In genomic region chr18:5596585-5596984, GRCh38 we compare ENCODE assay signal across 30 cellular contexts.
"Had no signal": no experiment of that assay in that cellular context is flagged by ENCODE, and none has a peak within 500 bp of the region (broad histone marks: within the 10 kb centered on the region; RNA-seq: fewer than 3 reads in every experiment).

No MANE protein-coding gene starts in this region.

- FAIRE-seq: TTC549 had no signal

- H3K9me3 ChIP-seq: ascending aorta, body of pancreas had no signal

- H3K4me3 ChIP-seq: ascending aorta, body of pancreas, breast epithelium had no signal

- H3K27ac ChIP-seq: ascending aorta, body of pancreas, brain microvascular endothelial cell, breast epithelium, VCaP had no signal

- H3K4me1 ChIP-seq: ascending aorta, body of pancreas, breast epithelium had no signal

- DNase-seq: activated B cell treated with CpG ODN at 0.5 μM for 24 hours; activated CD4-positive, alpha-beta memory T cell treated with anti-CD3 and anti-CD28 coated beads for 36 hours; activated CD4-positive, alpha-beta T cell treated with anti-CD3 and anti-CD28 coated beads for 4 hours; activated CD4-positive, alpha-beta T cell treated with anti-CD3 and anti-CD28 coated beads, Interleukin-2, amount 10 ng/mL, durations not matched to agents 24 days and 14 days; activated CD4-positive, alpha-beta T cell treated with anti-CD3 and anti-CD28 coated beads, Interleukin-2, amount 50 U/mL, for 1 hour; activated CD4-positive, alpha-beta T cell treated with anti-CD3 and anti-CD28 coated beads, Interleukin-2, amount 50 U/mL, for 4 hours; activated CD4-positive, CD25-positive, alpha-beta regulatory T cell treated with anti-CD3 and anti-CD28 coated beads, Interleukin-2, amount 50 U/mL, for 72 hours; activated CD8-positive, alpha-beta memory T cell treated with anti-CD3 and anti-CD28 coated beads, Interleukin-2, amount 10 ng/mL, durations not matched to agents 7 days and 5 days; activated CD8-positive, alpha-beta memory T cell treated with anti-CD3 and anti-CD28 coated beads, Interleukin-2, amount 50 U/mL, for 48 hours; activated CD8-positive, alpha-beta T cell treated with anti-CD3 and anti-CD28 coated beads for 36 hours; activated effector memory CD4-positive, alpha-beta T cell treated with Interleukin-2 at 50 U/mL for 16 hours; activated gamma-delta T cell; activated naive CD4-positive, alpha-beta T cell treated with anti-CD3 and anti-CD28 coated beads, Interleukin-2, amount 10 ng/mL, durations not matched to agents 7 days and 5 days; activated naive CD4-positive, alpha-beta T cell treated with Interleukin-2 at 50 U/mL for 16 hours; activated naive CD8-positive, alpha-beta T cell treated with anti-CD3 and anti-CD28 coated beads, Interleukin-2, amount 10 ng/mL, durations not matched to agents 7 days and 5 days; activated naive CD8-positive, alpha-beta T cell treated with anti-CD3 and anti-CD28 coated beads, Interleukin-2, amount 50 U/mL, for 24 hours; activated T-cell treated with anti-CD3 and anti-CD28 coated beads, Interleukin-2, amount 50 U/mL, for 24 hours; activated T-cell treated with anti-CD3 and anti-CD28 coated beads, Interleukin-2, amount 50 U/mL, for 48 hours; amygdala; anterior cingulate cortex; body of pancreas; brain microvascular endothelial cell; central memory CD4-positive, alpha-beta T cell; T-helper 1 cell; T-helper 2 cell; T-helper 9 cell had no signal

- H3K27me3 ChIP-seq: ascending aorta, body of pancreas, brain microvascular endothelial cell, breast epithelium had no signal

- H3K36me3 ChIP-seq: ascending aorta, brain microvascular endothelial cell, breast epithelium had no signal

- ATAC-seq: activated CD8-positive, alpha-beta memory T cell treated with anti-CD3 and anti-CD28 coated beads, Interleukin-2, amount 10 ng/mL, durations not matched to agents 7 days and 5 days; activated CD8-positive, alpha-beta T cell treated with anti-CD3 and anti-CD28 coated beads for 36 hours; activated naive CD8-positive, alpha-beta T cell treated with anti-CD3 and anti-CD28 coated beads, Interleukin-2, amount 50 U/mL, for 24 hours; body of pancreas had no signal
